Comparison of ENCODE assay signal across 14 cellular contexts in genomic region chr22:45692549-45692948, GRCh38. TPM values are rescaled to one million over a fixed set of nuclear protein-coding genes. Genes with fewer than 3 reads are reported as not detected.
A peak's percentile ranks its signal among the peaks of the same experiment; 100 is the strongest.
DNase-seq lines count a peak whose midpoint lies in the region; ATAC-seq and TF ChIP-seq lines count a peak whose summit lies in the region.
"Had no signal": no experiment of that assay in that cellular context is flagged by ENCODE, and none has a peak within 500 bp of the region (broad histone marks: within the 10 kb centered on the region; RNA-seq: fewer than 3 reads in every experiment).

No MANE protein-coding gene starts in this region.

- H4K91ac ChIP-seq in IMR-90 (ENCODE audit: insufficient read depth, low read depth, low read length) = no peak overlapping the region

- H3K27ac ChIP-seq in IMR-90 (ENCODE audit: insufficient read depth, low read length) (no peak overlapping the region), brain microvascular endothelial cell (peak overlapping the region; percentile 2), left lung (peak overlapping the region in 1 of 2 donors; percentile 27)
- H3K27ac ChIP-seq: esophagus squamous epithelium, lower lobe of right lung, neural progenitor cell had no signal

- peak; percentile 48 for DNase-seq in AG08395 (ENCODE audit: low spot score)
- peak; percentile 50 for DNase-seq in IMR-90
- no peak for DNase-seq in brain microvascular endothelial cell
- no peak for DNase-seq in left lung
- no peak for DNase-seq in NCI-H69 (lab: John Stamatoyannopoulos, UW)
- DNase-seq in NCI-H2029 treated with DMSO at 0.1 percent for 48 hours (lab: John Stamatoyannopoulos, UW) = no peak
- no peak for DNase-seq in NCI-H524 treated with DMSO at 0.1 percent for 48 hours (lab: John Stamatoyannopoulos, UW)
- DNase-seq: activated CD4-positive, CD25-positive, alpha-beta regulatory T cell treated with anti-CD3 and anti-CD28 coated beads, Interleukin-2, amount 50 U/mL, for 72 hours; esophagus squamous epithelium; lower lobe of right lung; NCI-H1417; NCI-H345 had no signal

- ATAC-seq in IMR-90 (ENCODE audit: low read depth) (peak; percentile 46), left lung (peak; percentile 46), HG02840 (IDR thresholded peaks at IDR 0.05; ENCODE audit: low FRiP score, unreplicated experiment) (no peak)
- ATAC-seq: lower lobe of right lung had no signal

- TF ChIP-seq RAD21 in IMR-90 (IDR thresholded peaks at IDR 0.05; ENCODE audit: low read length) = no peak

- intact Hi-C loops in IMR-90 (cut with micrococcal nuclease) = no loop called here
- intact Hi-C loops in left lung (cut with DNase I) = no loop called here

- POLR2A ChIA-PET in IMR-90 (lab: Charles Lee; ENCODE audit: unreplicated experiment) = no interaction called here

- no peak overlapping the region for H3K23ac ChIP-seq in IMR-90 (ENCODE audit: low read depth, low read length)

- dilution Hi-C loops in IMR-90 (cut with HindIII; ENCODE audit: low sequenced_read_pairs, unreplicated experiment) = no loop called here

- no peak overlapping the region for H4K5ac ChIP-seq in IMR-90 (ENCODE audit: low read depth, low read length)

- no peak overlapping the region for H3K56ac ChIP-seq in IMR-90 (ENCODE audit: extremely low read depth, insufficient read depth, low read length)

- H2AFZ ChIP-seq in IMR-90 (replicated peaks; ENCODE audit: low read length, poor library complexity) = no peak overlapping the region
- H2AFZ ChIP-seq: neural progenitor cell had no signal

- H3K27me3 ChIP-seq in IMR-90 (ENCODE audit: control insufficient read depth, insufficient read depth, low read length) (no peaks in the 10 kb centered on the region), brain microvascular endothelial cell (replicated peaks) (no peaks in the 10 kb centered on the region), left lung (no peaks in the 10 kb centered on the region)
- H3K27me3 ChIP-seq: esophagus squamous epithelium, neural progenitor cell had no signal

- H4K20me1 ChIP-seq in IMR-90 (ENCODE audit: insufficient read depth, low read length) = peaks cover 16% of the 10 kb centered on the region

- in situ Hi-C loops in IMR-90 (cut with MboI; ENCODE audit: low sequenced_read_pairs) (no loop called here), brain microvascular endothelial cell (cut with HindIII; ENCODE audit: low pct_ligation_motif_present, low sequenced_read_pairs) (no loop called here)

- no TSS peak for BruUV-seq in IMR-90 (replicated peaks; lab: Mats Ljungman, UMichigan)

- no peak overlapping the region for H2BK20ac ChIP-seq in IMR-90 (ENCODE audit: low read depth, low read length)

- H2AK9ac ChIP-seq in IMR-90 (replicated peaks; ENCODE audit: low read depth, low read length, poor library complexity) = no peak overlapping the region

- no peak overlapping the region for H4K8ac ChIP-seq in IMR-90 (ENCODE audit: low read depth in 2 of 2, low read length in 2 of 2)

- H3K4me1 ChIP-seq in IMR-90 (ENCODE audit: control insufficient read depth, insufficient read depth, low read length) (peaks cover 24% of the 10 kb centered on the region), left lung (peaks cover 14 to 15% of the 10 kb centered on the region in 2 donors)
- H3K4me1 ChIP-seq: neural progenitor cell had no signal

- H3K9me3 ChIP-seq in IMR-90 (ENCODE audit: control insufficient read depth, insufficient read depth, low read length) (no peaks in the 10 kb centered on the region), left lung (no peaks in the 10 kb centered on the region)
- H3K9me3 ChIP-seq: esophagus squamous epithelium, lower lobe of right lung had no signal

- no peak for TF ChIP-seq POLR2A in IMR-90 (IDR thresholded peaks at IDR 0.05; ENCODE audit: low read depth, low read length)

- H3K36me3 ChIP-seq in IMR-90 (ENCODE audit: control insufficient read depth, insufficient read depth, low read length) (peaks cover 25% of the 10 kb centered on the region), brain microvascular endothelial cell (replicated peaks) (peaks cover 16% of the 10 kb centered on the region), left lung (peaks cover 0 to 68% of the 10 kb centered on the region in 2 donors)

- H3K4me2 ChIP-seq in IMR-90 (ENCODE audit: low read depth, low read length) = peak overlapping the region; percentile 23; the same call in 1 of the 2 replicates
- H3K4me2 ChIP-seq: neural progenitor cell had no signal

- H3K14ac ChIP-seq in IMR-90 (replicated peaks; ENCODE audit: low read depth, low read length) = no peak overlapping the region

- H2BK5ac ChIP-seq in IMR-90 (ENCODE audit: low read depth, low read length, poor library complexity, severe bottlenecking) = peak overlapping the region; percentile 73

- peaks cover 32% of the 10 kb centered on the region for H3K9me1 ChIP-seq in IMR-90 (ENCODE audit: insufficient read depth, low read length)

- no CpG with 5 or more reads among the region's 1 CpG for WGBS in IMR-90 (ENCODE audit: extremely low coverage in 2 of 2, insufficient read length in 1 of 2), 2 experiments

- no peak for TF ChIP-seq CTCF in IMR-90 (conservative IDR thresholded peaks at IDR 0.05; ENCODE audit: low read depth, low read length)
- no peak for TF ChIP-seq CTCF in brain microvascular endothelial cell (IDR thresholded peaks at IDR 0.05; ENCODE audit: low read depth, low read length, missing control alignments)
- TF ChIP-seq CTCF in left lung (IDR thresholded peaks at IDR 0.05) = no peak

- H2BK120ac ChIP-seq in IMR-90 (ENCODE audit: low read depth, low read length) = no peak overlapping the region

- CTCF ChIA-PET in IMR-90 (lab: Yijun Ruan, JAX) = no interaction called here

- peaks cover 24 to 71% of the 10 kb centered on the region in 2 experiments for H3K79me1 ChIP-seq in IMR-90 (ENCODE audit: low read depth in 1 of 2, low read length in 2 of 2)

- H3K4ac ChIP-seq in IMR-90 (ENCODE audit: low read depth, low read length) = no peak overlapping the region

- H3K18ac ChIP-seq in IMR-90 (ENCODE audit: low read depth, low read length) = peak overlapping the region; percentile 74; the same call in 1 of the 2 replicates

- no peak overlapping the region for H2BK15ac ChIP-seq in IMR-90 (ENCODE audit: low read depth, low read length)

- H2AK5ac ChIP-seq in IMR-90 (ENCODE audit: low read depth, low read length) = no peak overlapping the region

- no peak overlapping the region for H3K4me3 ChIP-seq in IMR-90 (ENCODE audit: insufficient read depth, low read depth, low read length)
- no peak overlapping the region for H3K4me3 ChIP-seq in brain microvascular endothelial cell (ENCODE audit: low read depth, low read length)
- no peak overlapping the region for H3K4me3 ChIP-seq in left lung
- H3K4me3 ChIP-seq: esophagus squamous epithelium, lower lobe of right lung, neural progenitor cell had no signal

- no peak overlapping the region for H3K9ac ChIP-seq in IMR-90 (ENCODE audit: low read depth, low read length)
- H3K9ac ChIP-seq: neural progenitor cell had no signal

TF ChIP-seq in IMR-90, 13 proteins besides CTCF, POLR2A, EP300 and RAD21:
- no peak for TF ChIP-seq SMC3 (IDR thresholded peaks at IDR 0.05; ENCODE audit: low read depth, low read length)
- no peak for TF ChIP-seq MAZ (IDR thresholded peaks at IDR 0.05; ENCODE audit: borderline replicate concordance, low read depth, low read length)
- no peak for TF ChIP-seq CHD1 (IDR thresholded peaks at IDR 0.05; ENCODE audit: low read depth, low read length)
- no peak for TF ChIP-seq FOS (IDR thresholded peaks at IDR 0.05; ENCODE audit: low read depth, low read length)
- no peak for TF ChIP-seq MXI1 (IDR thresholded peaks at IDR 0.05; ENCODE audit: borderline replicate concordance, low read depth, low read length)
- no peak for TF ChIP-seq BHLHE40 (IDR thresholded peaks at IDR 0.05; ENCODE audit: low read depth, low read length)
- TF ChIP-seq ELK1 (IDR thresholded peaks at IDR 0.05; ENCODE audit: borderline replicate concordance, low read depth, low read length) = no peak
- TF ChIP-seq RCOR1 (IDR thresholded peaks at IDR 0.05; ENCODE audit: insufficient replicate concordance, low read length) = no peak

RNA-seq across cellular contexts. Expression of gene ATXN10, which starts 20.9 kb away (rescaled TPM):
- total RNA-seq in IMR-90 (2012; rRNA removed) = 116 and 119 TPM in 2 replicates
- 197 and 231 TPM in 2 replicates for polyA plus RNA-seq in IMR-90 (2012; rRNA removed)
- polyA plus RNA-seq in IMR-90 (2012; cell fraction: cytosol; rRNA removed) = 32.5 and 114 TPM in 2 replicates
- 8.9 and 101 TPM in 2 replicates for polyA plus RNA-seq in IMR-90 (2012; cell fraction: nucleus; rRNA removed; ENCODE audit: low replicate concordance)
- 100 to 1,000 TPM; 117 to 131 TPM for total RNA-seq in left lung

Comparison
In these comparisons a context has a peak if more than half of its experiments do, and no peak if none do; other contexts are left out.
1. DNase-seq: peak in AG08395 (single experiment) and IMR-90 (single experiment); none in brain microvascular endothelial cell (single experiment), left lung (0 of 2), NCI-H69 (single experiment), NCI-H2029 treated with DMSO at 0.1 percent for 48 hours (single experiment) and NCI-H524 treated with DMSO at 0.1 percent for 48 hours (single experiment).